ENCODE assay signal across 21 cellular contexts in the genomic region with DNA sequence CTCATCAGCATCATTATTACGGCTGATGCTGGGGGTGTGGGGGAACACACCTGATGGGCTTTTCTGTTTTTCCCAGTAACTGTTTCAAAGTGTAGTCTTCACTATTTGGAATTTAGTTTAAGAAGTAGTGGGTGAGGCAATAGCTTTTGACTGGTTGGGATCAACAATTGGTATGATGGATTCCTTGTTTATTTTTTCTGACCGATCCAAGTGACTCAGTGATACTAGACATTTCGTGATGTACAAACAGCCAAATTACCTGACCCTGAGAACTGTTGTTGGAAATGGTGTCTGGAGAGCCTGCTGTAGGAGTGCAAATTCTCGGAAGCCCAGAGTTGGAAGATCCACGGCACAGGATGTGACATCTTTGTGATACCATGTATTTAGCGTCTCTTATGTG.
DNase-seq lines count a peak whose midpoint lies in the region; ATAC-seq and TF ChIP-seq lines count a peak whose summit lies in the region.
"Had no signal": no experiment of that assay in that cellular context is flagged by ENCODE, and none has a peak within 500 bp of the region (broad histone marks: within the 10 kb centered on the region; RNA-seq: fewer than 3 reads in every experiment).

No MANE protein-coding gene starts in this region.

- intact Hi-C loops in MCF 10A (cut with micrococcal nuclease) (loop anchor here (5.0 kb wide), 1 partner anchor 39 kb away; no protein-coding TSS in a partner anchor), breast epithelium (cut with DNase I; ENCODE audit: low total_unique reads) (no loop called here), PC-3 (cut with micrococcal nuclease) (loop anchor here (5.0 kb wide), 1 partner anchor 234 kb away; no protein-coding TSS in a partner anchor), upper lobe of right lung (cut with DNase I) (no loop called here), stomach (cut with DNase I; ENCODE audit: low total_unique reads) (no loop called here)

- WGBS in stomach, 5 donors: 81 to 90% (median 87%) methylated on average over 6 of the region's 6 CpGs

- peaks cover 45% of the 10 kb centered on the region for H3K4me1 Mint-ChIP-seq in MCF 10A (ENCODE audit: insufficient read depth, unreplicated experiment)
- peaks cover 76% of the 10 kb centered on the region for H3K4me1 Mint-ChIP-seq in chondrocyte (ENCODE audit: low read depth)
- H3K4me1 Mint-ChIP-seq in osteocyte (ENCODE audit: unreplicated experiment): peaks cover 55% of the 10 kb centered on the region
- no peaks in the 10 kb centered on the region for H3K4me1 Mint-ChIP-seq in glutamatergic neuron (ENCODE audit: low read depth, unreplicated experiment)
- H3K4me1 Mint-ChIP-seq: IgD-negative memory B cell had no signal

- H3K9me3 Mint-ChIP-seq in MCF 10A (ENCODE audit: unreplicated experiment) (no peaks in the 10 kb centered on the region), chondrocyte (ENCODE audit: low read depth) (no peaks in the 10 kb centered on the region), osteocyte (ENCODE audit: unreplicated experiment) (no peaks in the 10 kb centered on the region), glutamatergic neuron (ENCODE audit: unreplicated experiment) (no peaks in the 10 kb centered on the region)
- H3K9me3 Mint-ChIP-seq: CD8-positive, alpha-beta T cell; dendritic cell treated with granulocyte-macrophage colony-stimulating factor and Interleukin-4, amounts not matched to agents 40 ng/mL and 50 ng/mL, for 4 days; IgD-negative memory B cell; naive thymus-derived CD8-positive, alpha-beta T cell had no signal

- H3K36me3 ChIP-seq in breast epithelium (no peaks in the 10 kb centered on the region), PC-3 (ENCODE audit: low read depth, low read length) (no peaks in the 10 kb centered on the region), upper lobe of right lung (no peaks in the 10 kb centered on the region), stomach (no peaks in the 10 kb centered on the region)
- H3K36me3 ChIP-seq: cardiac muscle cell, thoracic aorta had no signal

- BruUV-seq in MCF 10A (replicated peaks; lab: Mats Ljungman, UMichigan): no TSS peak
- BruUV-seq in PC-3 (replicated peaks; lab: Mats Ljungman, UMichigan): no TSS peak

- H2AFZ ChIP-seq in PC-3 (ENCODE audit: low read length): no peak overlapping the region

- H3F3A ChIP-seq in PC-3 (ENCODE audit: low read length, unreplicated experiment): peaks cover 9% of the 10 kb centered on the region

- POLR2A ChIA-PET in MCF 10A (lab: Yijun Ruan, JAX): interaction anchor here (0.8 to 1.8 kb wide), 6 partner anchors 12 to 108 kb away, joined by 3 to 6 read pairs (median 4); no protein-coding TSS in a partner anchor
- POLR2A ChIA-PET in PC-3 (lab: Charles Lee; ENCODE audit: unreplicated experiment): no interaction called here

- H3K9me2 ChIP-seq in PC-3 (replicated peaks; ENCODE audit: low read length): no peaks in the 10 kb centered on the region

- H3K4me1 ChIP-seq in breast epithelium (no peaks in the 10 kb centered on the region), PC-3 (ENCODE audit: insufficient read depth, low read length) (peaks cover 71% of the 10 kb centered on the region), upper lobe of right lung (peaks cover 14% of the 10 kb centered on the region), stomach (peaks cover 33 to 61% (median 46%) of the 10 kb centered on the region in 4 donors)

- H3K27me3 Mint-ChIP-seq in MCF 10A (ENCODE audit: insufficient read depth, unreplicated experiment) (no peaks in the 10 kb centered on the region), chondrocyte (ENCODE audit: low read depth) (no peaks in the 10 kb centered on the region), osteocyte (ENCODE audit: unreplicated experiment) (no peaks in the 10 kb centered on the region), glutamatergic neuron (ENCODE audit: unreplicated experiment) (no peaks in the 10 kb centered on the region)
- H3K27me3 Mint-ChIP-seq: dendritic cell treated with granulocyte-macrophage colony-stimulating factor and Interleukin-4, amounts not matched to agents 40 ng/mL and 50 ng/mL, for 4 days; naive thymus-derived CD8-positive, alpha-beta T cell had no signal

- CTCF ChIA-PET in MCF 10A (lab: Yijun Ruan, JAX) (no interaction called here), PC-3 (lab: Charles Lee) (no interaction called here)

- no peak for TF ChIP-seq POLR2A in breast epithelium (IDR thresholded peaks at IDR 0.05)
- TF ChIP-seq POLR2A in stomach (IDR thresholded peaks at IDR 0.05): no peak

- no peak overlapping the region for H3K27ac ChIP-seq in breast epithelium
- H3K27ac ChIP-seq in PC-3 (ENCODE audit: low read length): peak overlapping the region; percentile 96
- no peak overlapping the region for H3K27ac ChIP-seq in upper lobe of right lung
- no peak overlapping the region for H3K27ac ChIP-seq in stomach
- H3K27ac ChIP-seq: cardiac muscle cell, thoracic aorta had no signal

- H3K4me2 ChIP-seq in PC-3 (ENCODE audit: low read length): peak overlapping the region; percentile 37; the same call in 1 of the 2 replicates

- H3K27me3 ChIP-seq in breast epithelium (no peaks in the 10 kb centered on the region), PC-3 (ENCODE audit: low read length) (no peaks in the 10 kb centered on the region), upper lobe of right lung (no peaks in the 10 kb centered on the region), stomach (no peaks in the 10 kb centered on the region)
- H3K27me3 ChIP-seq: cardiac muscle cell had no signal

- no peak for TF ChIP-seq CTCF in MCF 10A (IDR thresholded peaks at IDR 0.05; ENCODE audit: unreplicated experiment)
- no peak for TF ChIP-seq CTCF in breast epithelium (IDR thresholded peaks at IDR 0.05)
- no peak for TF ChIP-seq CTCF in PC-3 (conservative IDR thresholded peaks at IDR 0.05; ENCODE audit: low read depth, low read length)
- TF ChIP-seq CTCF in chondrocyte (IDR thresholded peaks at IDR 0.05): no peak
- TF ChIP-seq CTCF in osteocyte (IDR thresholded peaks at IDR 0.05): no peak
- TF ChIP-seq CTCF in upper lobe of right lung (IDR thresholded peaks at IDR 0.05): no peak
- no peak for TF ChIP-seq CTCF in stomach (IDR thresholded peaks at IDR 0.05)
- TF ChIP-seq CTCF in glutamatergic neuron (IDR thresholded peaks at IDR 0.05; ENCODE audit: partially characterized antibody, unreplicated experiment): no peak

- H3K4me3 ChIP-seq in breast epithelium (no peak overlapping the region), PC-3 (ENCODE audit: low read length) (no peak overlapping the region), upper lobe of right lung (no peak overlapping the region), stomach (no peak overlapping the region)
- H3K4me3 ChIP-seq: cardiac muscle cell, thoracic aorta had no signal

- H3K79me2 ChIP-seq in PC-3 (ENCODE audit: low read length): peaks cover 55% of the 10 kb centered on the region

- peak overlapping the region; percentile 79 for H3K27ac Mint-ChIP-seq in MCF 10A (ENCODE audit: low read depth, unreplicated experiment)
- peak overlapping the region; percentile 87 for H3K27ac Mint-ChIP-seq in chondrocyte (ENCODE audit: unreplicated experiment)
- peak overlapping the region; percentile 42 for H3K27ac Mint-ChIP-seq in osteocyte (ENCODE audit: unreplicated experiment)
- no peak overlapping the region for H3K27ac Mint-ChIP-seq in glutamatergic neuron (ENCODE audit: unreplicated experiment)
- H3K27ac Mint-ChIP-seq: CD8-positive, alpha-beta T cell; dendritic cell treated with granulocyte-macrophage colony-stimulating factor and Interleukin-4, amounts not matched to agents 40 ng/mL and 50 ng/mL, for 4 days; IgD-negative memory B cell had no signal

- ATAC-seq in PC-3 (no peak), upper lobe of right lung (no peak)
- ATAC-seq: CD8-positive, alpha-beta T cell; naive thymus-derived CD8-positive, alpha-beta T cell had no signal

- H3K9me3 ChIP-seq in breast epithelium (no peaks in the 10 kb centered on the region), PC-3 (ENCODE audit: low read length) (no peaks in the 10 kb centered on the region), upper lobe of right lung (no peaks in the 10 kb centered on the region), stomach (no peaks in the 10 kb centered on the region)
- H3K9me3 ChIP-seq: thoracic aorta had no signal

- no peak for TF ChIP-seq EP300 in stomach (IDR thresholded peaks at IDR 0.05)

- H3K36me3 Mint-ChIP-seq in MCF 10A (ENCODE audit: insufficient read depth, unreplicated experiment) (peaks cover 6% of the 10 kb centered on the region), chondrocyte (ENCODE audit: low read depth) (no peaks in the 10 kb centered on the region), osteocyte (ENCODE audit: unreplicated experiment) (no peaks in the 10 kb centered on the region), glutamatergic neuron (ENCODE audit: unreplicated experiment) (no peaks in the 10 kb centered on the region)
- H3K36me3 Mint-ChIP-seq: IgD-negative memory B cell had no signal

- H4K20me1 ChIP-seq in PC-3 (ENCODE audit: low read length): no peaks in the 10 kb centered on the region

- DNase-seq in MCF 10A (ENCODE audit: unreplicated experiment): peak; percentile 47
- no peak for DNase-seq in breast epithelium (ENCODE audit: low spot score in 2 of 2)
- DNase-seq in PC-3: peak; percentile 31
- no peak for DNase-seq in chondrocyte (ENCODE audit: low spot score)
- no peak for DNase-seq in osteocyte (ENCODE audit: extremely low spot score, unreplicated experiment)
- no peak for DNase-seq in upper lobe of right lung
- no peak for DNase-seq in stomach
- DNase-seq in glutamatergic neuron: no peak
- DNase-seq: CD8-positive, alpha-beta T cell; DMS53; mesendoderm; MM.1S; naive thymus-derived CD8-positive, alpha-beta T cell; NCI-H1436; NCI-H526 treated with DMSO at 0.1 percent for 48 hours; SHP77 treated with DMSO at 0.1 percent for 48 hours; T-helper 1 cell had no signal

- no peak overlapping the region for H3K4me3 Mint-ChIP-seq in MCF 10A (ENCODE audit: unreplicated experiment)
- no peak overlapping the region for H3K4me3 Mint-ChIP-seq in chondrocyte (ENCODE audit: unreplicated experiment)
- H3K4me3 Mint-ChIP-seq in osteocyte (ENCODE audit: unreplicated experiment): no peak overlapping the region
- H3K4me3 Mint-ChIP-seq in glutamatergic neuron (ENCODE audit: unreplicated experiment): no peak overlapping the region
- H3K4me3 Mint-ChIP-seq: CD8-positive, alpha-beta T cell; dendritic cell treated with granulocyte-macrophage colony-stimulating factor and Interleukin-4, amounts not matched to agents 40 ng/mL and 50 ng/mL, for 4 days; IgD-negative memory B cell; naive thymus-derived CD8-positive, alpha-beta T cell had no signal

- H3K9ac ChIP-seq in PC-3 (ENCODE audit: low read length): no peak overlapping the region

Comparison
In these comparisons a context has a peak if more than half of its experiments do, and no peak if none do; other contexts are left out.
1. DNase-seq: peak in MCF 10A (single experiment) and PC-3 (single experiment); none in breast epithelium (0 of 2), chondrocyte (single experiment), osteocyte (single experiment), upper lobe of right lung (single experiment), stomach (single experiment) and glutamatergic neuron (single experiment).
2. intact Hi-C loops: an anchor here in MCF 10A (5.0 kb wide) and PC-3 (5.0 kb wide); none called in breast epithelium, upper lobe of right lung and stomach.